In genomic region chr7:151366872-151367207, GRCh38 we compare ENCODE assay signal across 17 cellular contexts. TPM values are rescaled to one million over a fixed set of nuclear protein-coding genes. Genes with fewer than 3 reads are reported as not detected.
DNase-seq lines count a peak whose midpoint lies in the region; FAIRE-seq and TF ChIP-seq lines count a peak whose summit lies in the region.
"Had no signal": no experiment of that assay in that cellular context is flagged by ENCODE, and none has a peak within 500 bp of the region (broad histone marks: within the 10 kb centered on the region; RNA-seq: fewer than 3 reads in every experiment).

No MANE protein-coding gene starts in this region.

- CTCF ChIA-PET in BJ (lab: Yijun Ruan, JAX): interaction anchor here (0.5 to 7.0 kb wide), 23 partner anchors 9 to 1598 kb away, joined by 3 to 148 read pairs (median 4); partner anchors contain the start of gene NUB1

- DNase-seq in BJ (ENCODE audit: low read depth) (peak; percentile 70), astrocyte (ENCODE audit: low read depth) (peak; percentile 82), left ventricle myocardium inferior (no peak), sigmoid colon (peak; percentile 82), DMS 273 treated with DMSO at 0.1 percent for 48 hours (lab: John Stamatoyannopoulos, UW) (no peak), DMS153 (lab: John Stamatoyannopoulos, UW) (no peak), NCI-H748 treated with DMSO at 0.1 percent for 48 hours (lab: John Stamatoyannopoulos, UW) (no peak)
- DNase-seq in activated CD8-positive, alpha-beta memory T cell treated with anti-CD3 and anti-CD28 coated beads, Interleukin-2, amount 50 U/mL, for 48 hours: no peak
- DNase-seq: caudate nucleus; NCI-H2081; stimulated activated CD4-positive, alpha-beta T cell treated with anti-CD3 and anti-CD28 coated beads, Interleukin-12 subunit alpha, Interleukin-12 subunit beta, amount 100 ng/mL, for 4 hours; T-helper 1 cell had no signal

- H3K36me3 ChIP-seq in BJ (ENCODE audit: control insufficient read depth, insufficient read depth, low read length) (peaks cover 9% of the 10 kb centered on the region), astrocyte (ENCODE audit: insufficient read depth, low read length) (no peaks in the 10 kb centered on the region), left ventricle myocardium inferior (peaks cover 41% of the 10 kb centered on the region), sigmoid colon (peaks cover 3 to 44% (median 12%) of the 10 kb centered on the region in 4 donors)

- no peaks in the 10 kb centered on the region for H4K20me1 ChIP-seq in astrocyte (ENCODE audit: insufficient read depth, low read length)

- TF ChIP-seq CTCF in BJ (IDR thresholded peaks at IDR 0.05; ENCODE audit: insufficient read depth, low read depth, low read length) (no peak), astrocyte (IDR thresholded peaks at IDR 0.05; ENCODE audit: insufficient read depth, low read depth, low read length) (no peak), left ventricle myocardium inferior (IDR thresholded peaks at IDR 0.05; ENCODE audit: borderline replicate concordance) (no peak), sigmoid colon (IDR thresholded peaks at IDR 0.05) (no peak)

- peak overlapping the region; percentile 1 for H3K9ac ChIP-seq in astrocyte (ENCODE audit: low read length)

- no peak overlapping the region for H2AFZ ChIP-seq in astrocyte (ENCODE audit: low read depth, low read length)

- 64 to 68% methylated on average over 5 of the region's 5 CpGs for WGBS in sigmoid colon, 2 donors

- H3K36me3 Mint-ChIP-seq in astrocyte (ENCODE audit: low read depth, unreplicated experiment): peaks cover 24% of the 10 kb centered on the region

- POLR2A ChIA-PET in BJ (lab: Charles Lee): no interaction called here

- H3K4me3 ChIP-seq in BJ (ENCODE audit: low read depth, low read length) (no peak overlapping the region), astrocyte (ENCODE audit: insufficient read depth, low read depth, low read length) (no peak overlapping the region), left ventricle myocardium inferior (no peak overlapping the region), sigmoid colon (no peak overlapping the region)
- H3K4me3 ChIP-seq: BLaER1 treated with 17β-estradiol and CSF1 and Interleukin-3, amounts not matched to agents 10 nM and 100 nM; K562 had no signal

- H3K27me3 Mint-ChIP-seq in astrocyte (ENCODE audit: low read depth, unreplicated experiment): no peaks in the 10 kb centered on the region
- H3K27me3 Mint-ChIP-seq: activated T-helper 17 cell treated with anti-CD3 and anti-CD28 coated beads, Interleukin-2, amount 50 U/mL, for 72 hours had no signal

- H3K27ac ChIP-seq in astrocyte (ENCODE audit: low read depth, low read length) (no peak overlapping the region), left ventricle myocardium inferior (replicated peaks) (peak overlapping the region; percentile 28), sigmoid colon (peak overlapping the region; percentile 60 to 84 (median 80))
- H3K27ac ChIP-seq: BLaER1 treated with 17β-estradiol and CSF1 and Interleukin-3, amounts not matched to agents 10 nM and 100 nM had no signal

- H3K27me3 ChIP-seq in BJ (ENCODE audit: control insufficient read depth, insufficient read depth, low read length) (no peaks in the 10 kb centered on the region), astrocyte (ENCODE audit: insufficient read depth, low read length) (no peaks in the 10 kb centered on the region), left ventricle myocardium inferior (ENCODE audit: low read depth) (no peaks in the 10 kb centered on the region), sigmoid colon (no peaks in the 10 kb centered on the region)
- H3K27me3 ChIP-seq: BLaER1 treated with 17β-estradiol and CSF1 and Interleukin-3, amounts not matched to agents 10 nM and 100 nM had no signal

- intact Hi-C loops in left ventricle myocardium inferior (cut with micrococcal nuclease) (loop anchor here (10.0 kb wide), 2 partner anchors 78 to 398 kb away; partner anchors contain the start of gene CRYGN), sigmoid colon (cut with DNase I) (loop anchor here (10.0 kb wide), 1 partner anchor 158 kb away; no protein-coding TSS in a partner anchor)

- peaks cover 34% of the 10 kb centered on the region for H3K4me1 Mint-ChIP-seq in astrocyte (ENCODE audit: low read depth, unreplicated experiment)

- H3K79me2 ChIP-seq in astrocyte (ENCODE audit: insufficient read depth, low read length): no peaks in the 10 kb centered on the region

- TF ChIP-seq EP300 in sigmoid colon (IDR thresholded peaks at IDR 0.05): no peak

- peak overlapping the region; percentile 4 for H3K4me2 ChIP-seq in astrocyte (ENCODE audit: low read length)

- TF ChIP-seq POLR2A in sigmoid colon (IDR thresholded peaks at IDR 0.05): no peak

- peak overlapping the region; percentile 79 for H3K27ac Mint-ChIP-seq in astrocyte (ENCODE audit: unreplicated experiment)
- H3K27ac Mint-ChIP-seq: activated T-helper 17 cell treated with anti-CD3 and anti-CD28 coated beads, Interleukin-2, amount 50 U/mL, for 72 hours had no signal

- peaks cover 10% of the 10 kb centered on the region for H3K4me1 ChIP-seq in astrocyte (ENCODE audit: insufficient read depth, low read length)
- H3K4me1 ChIP-seq in left ventricle myocardium inferior: peaks cover 9% of the 10 kb centered on the region
- H3K4me1 ChIP-seq in sigmoid colon: peaks cover 0 to 36% (median 31%) of the 10 kb centered on the region in 4 donors

- H3K4me3 Mint-ChIP-seq in astrocyte (ENCODE audit: unreplicated experiment): no peak overlapping the region
- H3K4me3 Mint-ChIP-seq: activated T-helper 17 cell treated with anti-CD3 and anti-CD28 coated beads, Interleukin-2, amount 50 U/mL, for 72 hours had no signal

- H3K9me3 Mint-ChIP-seq in astrocyte (ENCODE audit: unreplicated experiment): peaks cover 2% of the 10 kb centered on the region
- H3K9me3 Mint-ChIP-seq: activated T-helper 17 cell treated with anti-CD3 and anti-CD28 coated beads, Interleukin-2, amount 50 U/mL, for 72 hours had no signal

- FAIRE-seq in astrocyte (lab: Jason Lieb, UNC): no peak
- FAIRE-seq: G401.6, K562, keratinocyte had no signal

- H3K9me3 ChIP-seq in astrocyte (ENCODE audit: insufficient read depth, low read depth, low read length) (no peaks in the 10 kb centered on the region), left ventricle myocardium inferior (replicated peaks) (no peaks in the 10 kb centered on the region), sigmoid colon (no peaks in the 10 kb centered on the region)
- H3K9me3 ChIP-seq: BLaER1 treated with 17β-estradiol and CSF1 and Interleukin-3, amounts not matched to agents 10 nM and 100 nM had no signal

RNA-seq across cellular contexts. Expression of gene NUB1, which starts 25.2 kb away (rescaled TPM):
- 44.5 and 46.3 TPM in 2 replicates for polyA plus RNA-seq in BJ (2011; rRNA removed)
- 27.2 and 27.7 TPM in 2 replicates for polyA minus RNA-seq in BJ (2011; rRNA and poly(A)+ RNA removed)
- total RNA-seq in astrocyte: 38.8 and 41.6 TPM in 2 replicates
- 39.5 TPM for total RNA-seq in left ventricle myocardium inferior
- 10 to 100 TPM; 49.8 to 73.8 (median 64.5) TPM for total RNA-seq in sigmoid colon
- 10 to 100 TPM; 36.6 to 50.1 (median 43.2) TPM for polyA plus RNA-seq in sigmoid colon

RNA-seq across cellular contexts. Expression of gene WDR86, which starts 43.0 kb away (rescaled TPM):
- polyA plus RNA-seq in BJ (2011; rRNA removed) (0.04 TPM in 1 of 2 replicates, not detected in the other), sigmoid colon (1 to 10 TPM in 2 of 3 donors, under 1 TPM in 1; 0.46 to 4.2 (median 2.1) TPM)
- polyA minus RNA-seq in BJ (2011; rRNA and poly(A)+ RNA removed): not detected in 2 replicates
- total RNA-seq in astrocyte (2.5 and 3.6 TPM in 2 replicates), left ventricle myocardium inferior (0.16 TPM), sigmoid colon (10 to 100 TPM; 14.4 to 23.8 (median 16.9) TPM)
- total RNA-seq: K562 had no signal
- polyA plus RNA-seq: keratinocyte had no signal

Comparison
In these comparisons a context has a peak if more than half of its experiments do, and no peak if none do; other contexts are left out.
1. DNase-seq: peak in BJ (single experiment), astrocyte (single experiment) and sigmoid colon (single experiment); none in left ventricle myocardium inferior (single experiment), activated CD8-positive, alpha-beta memory T cell treated with anti-CD3 and anti-CD28 coated beads, Interleukin-2, amount 50 U/mL, for 48 hours (single experiment), DMS 273 treated with DMSO at 0.1 percent for 48 hours (single experiment), DMS153 (single experiment) and NCI-H748 treated with DMSO at 0.1 percent for 48 hours (single experiment).